ENCODE assay signal across 21 cellular contexts in genomic region chr2:222732774-222733173, GRCh38.
DNase-seq lines count a peak whose midpoint lies in the region; ATAC-seq, FAIRE-seq and TF ChIP-seq lines count a peak whose summit lies in the region.
"Had no signal": no experiment of that assay in that cellular context is flagged by ENCODE, and none has a peak within 500 bp of the region (broad histone marks: within the 10 kb centered on the region; RNA-seq: fewer than 3 reads in every experiment).

No MANE protein-coding gene starts in this region.

- peak overlapping the region; percentile 69 for H3K18ac ChIP-seq in IMR-90 (ENCODE audit: low read depth, low read length)
- no peak overlapping the region for H3K18ac ChIP-seq in H1 (ENCODE audit: extremely low read depth, low read length)

- H3K4me2 ChIP-seq in IMR-90 (ENCODE audit: low read depth, low read length): no peak overlapping the region
- H3K4me2 ChIP-seq in H1 (ENCODE audit: insufficient read depth in 1 of 2, low read depth in 2 of 2, low read length in 2 of 2): no peak overlapping the region
- H3K4me2 ChIP-seq: GM23338, SK-N-SH had no signal

- peaks cover 3% of the 10 kb centered on the region; the same call in 1 of the 2 replicates for H3K9me1 ChIP-seq in IMR-90 (ENCODE audit: insufficient read depth, low read length)

- no peak overlapping the region for H2AK9ac ChIP-seq in IMR-90 (replicated peaks; ENCODE audit: low read depth, low read length, poor library complexity)

- H3K4me3 Mint-ChIP-seq in CD8-positive, alpha-beta T cell: no peak overlapping the region
- H3K4me3 Mint-ChIP-seq: GM23338 had no signal

- no peak overlapping the region for H4K91ac ChIP-seq in IMR-90 (ENCODE audit: insufficient read depth, low read depth, low read length)
- H4K91ac ChIP-seq in H1 (replicated peaks; ENCODE audit: insufficient read length, low read length): no peak overlapping the region

- H3K56ac ChIP-seq in IMR-90 (ENCODE audit: extremely low read depth, insufficient read depth, low read length): no peak overlapping the region
- H3K56ac ChIP-seq in H1 (replicated peaks; ENCODE audit: insufficient read length, low read depth, low read length): no peak overlapping the region

- H3K14ac ChIP-seq in IMR-90 (replicated peaks; ENCODE audit: low read depth, low read length): no peak overlapping the region
- H3K14ac ChIP-seq in H1 (ENCODE audit: insufficient read length): no peak overlapping the region

- H4K5ac ChIP-seq in IMR-90 (ENCODE audit: low read depth, low read length) (peak overlapping the region; percentile 65; the same call in 1 of the 2 replicates), H1 (ENCODE audit: insufficient read length, low read depth, low read length) (no peak overlapping the region)

- TF ChIP-seq CTCF in IMR-90 (conservative IDR thresholded peaks at IDR 0.05; ENCODE audit: low read depth, low read length) (no peak), ascending aorta (IDR thresholded peaks at IDR 0.05) (no peak), H1 (IDR thresholded peaks at IDR 0.05; ENCODE audit: control extremely low read depth in 1 of 3, insufficient read depth in 1 of 3, low read depth in 1 of 3, low read length in 3 of 3) (no peak), thoracic aorta (IDR thresholded peaks at IDR 0.05) (no peak), suprapubic skin (IDR thresholded peaks at IDR 0.05) (no peak)
- no peak for TF ChIP-seq CTCF in CD8-positive, alpha-beta T cell (IDR thresholded peaks at IDR 0.05)

- no peak overlapping the region for H2BK12ac ChIP-seq in H1 (ENCODE audit: low read depth, low read length)

- POLR2A ChIA-PET in IMR-90 (lab: Charles Lee; ENCODE audit: unreplicated experiment): no interaction called here
- POLR2A ChIA-PET in H1 (lab: Charles Lee; ENCODE audit: partially characterized antibody): no interaction called here
- POLR2A ChIA-PET in CD8-positive, alpha-beta T cell (lab: Charles Lee): no interaction called here

- DNase-seq in IMR-90 (no peak), ascending aorta (ENCODE audit: low spot score in 2 of 2) (no peak), H1 (ENCODE audit: low read depth in 1 of 2, low spot score in 2 of 2) (no peak), thoracic aorta (ENCODE audit: low spot score) (no peak), suprapubic skin (ENCODE audit: low spot score in 2 of 2) (no peak)
- DNase-seq in CD8-positive, alpha-beta T cell: no peak
- DNase-seq: BE2C; HCEC 1CT; KG1; NCI-H1105; NCI-H146; NCI-H2029; NCI-H345; NCI-H524; NCI-H774; NK-92 treated with Interleukin-12 subunit alpha and Interleukin-12 subunit beta, amount 100 ng/mL, for 24 hours; SHP77 treated with DMSO at 0.1 percent for 48 hours; SK-N-SH had no signal

- H3K27ac ChIP-seq in IMR-90 (ENCODE audit: insufficient read depth, low read length) (peak overlapping the region; percentile 41; the same call in 1 of the 2 replicates), ascending aorta (peak overlapping the region; percentile 84 to 89), H1 (ENCODE audit: low read depth, low read length) (no peak overlapping the region), thoracic aorta (peak overlapping the region; percentile 81 to 87), suprapubic skin (no peak overlapping the region)
- H3K27ac ChIP-seq in CD8-positive, alpha-beta T cell (ENCODE audit: low read depth, low read length): no peak overlapping the region
- H3K27ac ChIP-seq: RWPE1 had no signal

- H3K79me2 ChIP-seq in H1 (ENCODE audit: control insufficient read depth in 1 of 2, insufficient read depth in 2 of 2, low read length in 2 of 2): no peaks in the 10 kb centered on the region

- no peaks in the 10 kb centered on the region for H3K23me2 ChIP-seq in H1 (ENCODE audit: low read depth, low read length)

- H3K9ac ChIP-seq in IMR-90 (ENCODE audit: low read depth, low read length) (no peak overlapping the region), H1 (replicated peaks in 1 of 4; ENCODE audit: extremely low read depth in 1 of 4, low read depth in 3 of 4, low read length in 3 of 4) (no peak overlapping the region)
- H3K9ac ChIP-seq: SK-N-SH had no signal

- H2BK120ac ChIP-seq in IMR-90 (ENCODE audit: low read depth, low read length) (no peak overlapping the region), H1 (replicated peaks; ENCODE audit: low read depth, low read length) (no peak overlapping the region)

- no peak overlapping the region for H2BK5ac ChIP-seq in IMR-90 (ENCODE audit: low read depth, low read length, poor library complexity, severe bottlenecking)
- H2BK5ac ChIP-seq in H1 (ENCODE audit: low read depth, low read length): no peak overlapping the region

- TF ChIP-seq RAD21 in IMR-90 (IDR thresholded peaks at IDR 0.05; ENCODE audit: low read length) (no peak), H1 (IDR thresholded peaks at IDR 0.05 in 1 of 2, conservative IDR thresholded peaks at IDR 0.05 in 1 of 2; ENCODE audit: low read depth in 2 of 2, low read length in 2 of 2) (no peak)

- intact Hi-C loops in IMR-90 (cut with micrococcal nuclease) (no loop called here), ascending aorta (cut with DNase I) (no loop called here)
- intact Hi-C loops in CD8-positive, alpha-beta T cell (cut with DNase I, micrococcal nuclease): no loop called here

- H3K9me3 Mint-ChIP-seq in CD8-positive, alpha-beta T cell: no peaks in the 10 kb centered on the region
- H3K9me3 Mint-ChIP-seq: GM23338 had no signal

- H2AFZ ChIP-seq in IMR-90 (replicated peaks; ENCODE audit: low read length, poor library complexity): no peak overlapping the region
- H2AFZ ChIP-seq in H1 (ENCODE audit: low read length): no peak overlapping the region

- H3K9me3 ChIP-seq in IMR-90 (ENCODE audit: control insufficient read depth, insufficient read depth, low read length) (no peaks in the 10 kb centered on the region), ascending aorta (no peaks in the 10 kb centered on the region), H1 (ENCODE audit: insufficient read depth in 2 of 2, low read depth in 1 of 2, low read length in 1 of 2) (no peaks in the 10 kb centered on the region), thoracic aorta (no peaks in the 10 kb centered on the region), suprapubic skin (no peaks in the 10 kb centered on the region)
- H3K9me3 ChIP-seq in CD8-positive, alpha-beta T cell (ENCODE audit: low read length): no peaks in the 10 kb centered on the region
- H3K9me3 ChIP-seq: BE2C, SK-N-SH had no signal

- in situ Hi-C loops in IMR-90 (cut with MboI; ENCODE audit: low sequenced_read_pairs): no loop called here

- H4K8ac ChIP-seq in IMR-90 (ENCODE audit: low read depth in 2 of 2, low read length in 2 of 2): no peak overlapping the region
- no peak overlapping the region for H4K8ac ChIP-seq in H1 (ENCODE audit: extremely low read depth, insufficient read depth, low read length)

- no peaks in the 10 kb centered on the region for H3K4me1 Mint-ChIP-seq in CD8-positive, alpha-beta T cell (ENCODE audit: low read depth)

- BruUV-seq in IMR-90 (replicated peaks; lab: Mats Ljungman, UMichigan): no TSS peak

- H4K20me1 ChIP-seq in IMR-90 (ENCODE audit: insufficient read depth, low read length) (no peaks in the 10 kb centered on the region), H1 (replicated peaks in 1 of 2; ENCODE audit: control insufficient read depth in 1 of 2, insufficient read depth in 2 of 2, low read length in 2 of 2) (no peaks in the 10 kb centered on the region)

- no peak overlapping the region for H3K27ac Mint-ChIP-seq in CD8-positive, alpha-beta T cell
- H3K27ac Mint-ChIP-seq: GM23338 had no signal

- H2BK15ac ChIP-seq in IMR-90 (ENCODE audit: low read depth, low read length) (no peak overlapping the region), H1 (ENCODE audit: low read length) (no peak overlapping the region)

- H3K27me3 Mint-ChIP-seq in CD8-positive, alpha-beta T cell (ENCODE audit: low read depth): peaks cover 12% of the 10 kb centered on the region

- dilution Hi-C loops in IMR-90 (cut with HindIII; ENCODE audit: low sequenced_read_pairs, unreplicated experiment): no loop called here

- CTCF ChIA-PET in IMR-90 (lab: Yijun Ruan, JAX) (no interaction called here), H1 (lab: Charles Lee; ENCODE audit: partially characterized antibody) (interaction anchor here (0.9 kb wide), 1 partner anchor 9 kb away, joined by 4 read pairs; no protein-coding TSS in a partner anchor)
- CTCF ChIA-PET in CD8-positive, alpha-beta T cell (lab: Charles Lee): no interaction called here

- no peak overlapping the region for H2AK5ac ChIP-seq in IMR-90 (ENCODE audit: low read depth, low read length)
- no peak overlapping the region for H2AK5ac ChIP-seq in H1 (ENCODE audit: low read depth, low read length)

- WGBS in IMR-90 (ENCODE audit: extremely low coverage in 2 of 2, insufficient read length in 1 of 2), 2 experiments: no CpG with 5 or more reads among the region's 1 CpG
- WGBS in H1 (ENCODE audit: extremely low coverage in 1 of 2, insufficient coverage in 1 of 2, insufficient read length in 1 of 2, insufficient replicate concordance in 2 of 2, low coverage in 1 of 2, low lambda C conversion rate in 2 of 2, missing lambda C conversion rate in 1 of 2), 2 experiments: 55% methylated on average over 1 of the region's 1 CpG; no CpG with 5 or more reads in 1 of the 2 experiments
- WGBS in suprapubic skin: 19% methylated on average over 1 of the region's 1 CpG

- H3K27me3 ChIP-seq in IMR-90 (ENCODE audit: control insufficient read depth, insufficient read depth, low read length) (no peaks in the 10 kb centered on the region), ascending aorta (no peaks in the 10 kb centered on the region), H1 (replicated peaks in 1 of 4; ENCODE audit: control insufficient read depth in 3 of 4, extremely low read depth in 1 of 4, insufficient read depth in 3 of 4, low read length in 3 of 4) (no peaks in the 10 kb centered on the region), thoracic aorta (replicated peaks; ENCODE audit: insufficient read depth) (no peaks in the 10 kb centered on the region), suprapubic skin (no peaks in the 10 kb centered on the region)
- H3K27me3 ChIP-seq in CD8-positive, alpha-beta T cell (ENCODE audit: insufficient read depth, low read length): no peaks in the 10 kb centered on the region
- H3K27me3 ChIP-seq: BE2C had no signal

- no peak overlapping the region for H3K4ac ChIP-seq in IMR-90 (ENCODE audit: low read depth, low read length)
- no peak overlapping the region for H3K4ac ChIP-seq in H1 (replicated peaks; ENCODE audit: insufficient read length, low read depth, low read length)

- no peak for TF ChIP-seq POLR2A in IMR-90 (IDR thresholded peaks at IDR 0.05; ENCODE audit: low read depth, low read length)
- TF ChIP-seq POLR2A in H1 (IDR thresholded peaks at IDR 0.05; ENCODE audit: control extremely low read depth in 1 of 2, low read depth in 2 of 2, low read length in 2 of 2): no peak
- TF ChIP-seq POLR2A in suprapubic skin (IDR thresholded peaks at IDR 0.05): no peak

- FAIRE-seq in H1 (lab: Jason Lieb, UNC): no peak

- H2BK20ac ChIP-seq in IMR-90 (ENCODE audit: low read depth, low read length) (peak overlapping the region; percentile 24; the same call in 1 of the 2 replicates), H1 (ENCODE audit: low read length) (no peak overlapping the region)

- TF ChIP-seq EP300 in H1 (IDR thresholded peaks at IDR 0.05; ENCODE audit: borderline replicate concordance in 1 of 2, low read depth in 2 of 2, low read length in 2 of 2) (no peak), suprapubic skin (IDR thresholded peaks at IDR 0.05) (no peak)

- H3K79me1 ChIP-seq in IMR-90 (ENCODE audit: low read depth in 1 of 2, low read length in 2 of 2): no peaks in the 10 kb centered on the region
- no peaks in the 10 kb centered on the region for H3K79me1 ChIP-seq in H1 (ENCODE audit: low read depth, low read length)

- H3K4me3 ChIP-seq in IMR-90 (ENCODE audit: insufficient read depth, low read depth, low read length) (no peak overlapping the region), ascending aorta (no peak overlapping the region), H1 (ENCODE audit: extremely low read depth in 1 of 4, insufficient read depth in 2 of 4, low read depth in 3 of 4, low read length in 4 of 4) (no peak overlapping the region), thoracic aorta (no peak overlapping the region), suprapubic skin (no peak overlapping the region)
- H3K4me3 ChIP-seq in CD8-positive, alpha-beta T cell (ENCODE audit: low read depth, low read length): no peak overlapping the region
- H3K4me3 ChIP-seq: GM23338 had no signal

- ATAC-seq in IMR-90 (ENCODE audit: low read depth) (peak; percentile 37), thoracic aorta (ENCODE audit: insufficient number of reproducible peaks, low FRiP score, low read depth) (no peak), HG02588 (IDR thresholded peaks at IDR 0.05; ENCODE audit: unreplicated experiment) (no peak)
- ATAC-seq in CD8-positive, alpha-beta T cell: no peak
- ATAC-seq: GM23338 had no signal

- peaks cover 19% of the 10 kb centered on the region for H3K4me1 ChIP-seq in IMR-90 (ENCODE audit: control insufficient read depth, insufficient read depth, low read length)
- peaks cover 22 to 39% of the 10 kb centered on the region in 2 donors for H3K4me1 ChIP-seq in ascending aorta
- H3K4me1 ChIP-seq in H1 (replicated peaks in 1 of 4; ENCODE audit: control insufficient read depth in 3 of 4, insufficient read depth in 4 of 4, low read length in 3 of 4): no peaks in the 10 kb centered on the region; a peak in 1 of 7 replicates
- peaks cover 23 to 78% of the 10 kb centered on the region in 2 donors for H3K4me1 ChIP-seq in thoracic aorta (ENCODE audit: control insufficient read depth in 1 of 2, low read depth in 2 of 2)
- H3K4me1 ChIP-seq in CD8-positive, alpha-beta T cell (ENCODE audit: insufficient read depth, low read length): no peaks in the 10 kb centered on the region
- H3K4me1 ChIP-seq in suprapubic skin: peaks cover 6% of the 10 kb centered on the region

- H3K23ac ChIP-seq in IMR-90 (ENCODE audit: low read depth, low read length) (no peak overlapping the region), H1 (ENCODE audit: insufficient read length) (no peak overlapping the region)

- H3K36me3 ChIP-seq in IMR-90 (ENCODE audit: control insufficient read depth, insufficient read depth, low read length): no peaks in the 10 kb centered on the region
- H3K36me3 ChIP-seq in ascending aorta: no peaks in the 10 kb centered on the region
- H3K36me3 ChIP-seq in H1 (ENCODE audit: control insufficient read depth in 2 of 4, insufficient read depth in 4 of 4, low read length in 3 of 4): no peaks in the 10 kb centered on the region
- H3K36me3 ChIP-seq in thoracic aorta: no peaks in the 10 kb centered on the region
- H3K36me3 ChIP-seq in CD8-positive, alpha-beta T cell (ENCODE audit: insufficient read depth, low read length): no peaks in the 10 kb centered on the region
- H3K36me3 ChIP-seq in suprapubic skin: no peaks in the 10 kb centered on the region
- H3K36me3 ChIP-seq: BE2C had no signal

- no peaks in the 10 kb centered on the region for H3K36me3 Mint-ChIP-seq in CD8-positive, alpha-beta T cell

Comparison
In these comparisons a context has a peak if more than half of its experiments do, and no peak if none do; other contexts are left out.
1. H3K27ac ChIP-seq: peak in IMR-90 (single experiment), ascending aorta (2 of 2) and thoracic aorta (2 of 2); none in H1 (single experiment), CD8-positive, alpha-beta T cell (single experiment) and suprapubic skin (single experiment).